Comparison of ENCODE assay signal across 9 cellular contexts in genomic region chr1:6614953-6615785, GRCh38. TPM values are rescaled to one million over a fixed set of nuclear protein-coding genes. Genes with fewer than 3 reads are reported as not detected.
DNase-seq lines count a peak whose midpoint lies in the region; ATAC-seq, FAIRE-seq and TF ChIP-seq lines count a peak whose summit lies in the region.
"Had no signal": no experiment of that assay in that cellular context is flagged by ENCODE, and none has a peak within 500 bp of the region (broad histone marks: within the 10 kb centered on the region; RNA-seq: fewer than 3 reads in every experiment).

No MANE protein-coding gene starts in this region.

- peaks cover 13% of the 10 kb centered on the region for H3K36me3 Mint-ChIP-seq in activated CD4-positive, alpha-beta T cell treated with anti-CD3 and anti-CD28 coated beads, Interleukin-2, amount 10 ng/mL, durations not matched to agents 7 days and 5 days (ENCODE audit: low read depth)
- peaks cover 13% of the 10 kb centered on the region for H3K36me3 Mint-ChIP-seq in activated naive CD8-positive, alpha-beta T cell treated with anti-CD3 and anti-CD28 coated beads for 36 hours

- no peaks in the 10 kb centered on the region for H3K9me1 ChIP-seq in keratinocyte (ENCODE audit: control insufficient read depth, extremely low read depth, insufficient read depth, low read length)

- ATAC-seq in HG03095 (IDR thresholded peaks at IDR 0.05; ENCODE audit: unreplicated experiment) = no peak

- no peaks in the 10 kb centered on the region for H3K27me3 ChIP-seq in keratinocyte (ENCODE audit: control insufficient read depth, extremely low read depth, insufficient read depth, low read length)

- peaks cover 7 to 17% of the 10 kb centered on the region in 2 experiments for H3K36me3 ChIP-seq in keratinocyte (ENCODE audit: control insufficient read depth in 2 of 2, extremely low read depth in 1 of 2, insufficient read depth in 2 of 2, low read length in 2 of 2)

- H4K20me1 ChIP-seq in keratinocyte (ENCODE audit: control insufficient read depth, extremely low read depth, insufficient read depth, low read length) = no peaks in the 10 kb centered on the region

- H3K4me1 ChIP-seq in keratinocyte (ENCODE audit: control insufficient read depth, extremely low read depth, insufficient read depth, low read length) = peaks cover 9% of the 10 kb centered on the region

- peak overlapping the region; percentile 77 for H3K27ac Mint-ChIP-seq in activated CD4-positive, alpha-beta T cell treated with anti-CD3 and anti-CD28 coated beads, Interleukin-2, amount 10 ng/mL, durations not matched to agents 7 days and 5 days
- no peak overlapping the region for H3K27ac Mint-ChIP-seq in activated naive CD8-positive, alpha-beta T cell treated with anti-CD3 and anti-CD28 coated beads for 36 hours

- no peaks in the 10 kb centered on the region for H3K9me3 Mint-ChIP-seq in activated CD4-positive, alpha-beta T cell treated with anti-CD3 and anti-CD28 coated beads, Interleukin-2, amount 10 ng/mL, durations not matched to agents 7 days and 5 days
- H3K9me3 Mint-ChIP-seq in activated naive CD8-positive, alpha-beta T cell treated with anti-CD3 and anti-CD28 coated beads for 36 hours = no peaks in the 10 kb centered on the region

- H3K4me1 Mint-ChIP-seq in activated CD4-positive, alpha-beta T cell treated with anti-CD3 and anti-CD28 coated beads, Interleukin-2, amount 10 ng/mL, durations not matched to agents 7 days and 5 days = peaks cover 22% of the 10 kb centered on the region
- peaks cover 17% of the 10 kb centered on the region for H3K4me1 Mint-ChIP-seq in activated naive CD8-positive, alpha-beta T cell treated with anti-CD3 and anti-CD28 coated beads for 36 hours

- dilution Hi-C loops in keratinocyte (cut with MboI; ENCODE audit: extremely low pct_ligation_motif_present, low sequenced_read_pairs) = no loop called here

- CTCF ChIA-PET in activated CD4-positive, alpha-beta T cell treated with anti-CD3 and anti-CD28 coated beads, Interleukin-2, amount 10 ng/mL, durations not matched to agents 7 days and 5 days (lab: Charles Lee) = interaction anchor here (0.9 to 1.0 kb wide), 2 partner anchors 8 to 10 kb away, joined by 3 read pairs; no protein-coding TSS in a partner anchor

- DNase-seq in activated CD4-positive, alpha-beta T cell treated with anti-CD3 and anti-CD28 coated beads, Interleukin-2, amount 10 ng/mL, durations not matched to agents 7 days and 5 days = peak; percentile 13
- DNase-seq in activated CD4-positive, alpha-beta T cell treated with anti-CD3 and anti-CD28 coated beads for 48 hours = no peak
- DNase-seq in activated naive CD8-positive, alpha-beta T cell treated with anti-CD3 and anti-CD28 coated beads for 36 hours = no peak
- DNase-seq in keratinocyte (ENCODE audit: low read depth, low spot score) (no peak), substantia nigra (lab: John Stamatoyannopoulos, UW) (peak in 5 of 49 donors; percentile 29 to 75 (median 44)), GM13976 (ENCODE audit: low spot score) (no peak), NCI-H2107 (lab: John Stamatoyannopoulos, UW) (no peak)

- in situ Hi-C loops in GM13976 (cut with MboI; ENCODE audit: low sequenced_read_pairs, unreplicated experiment) = no loop called here

- peak overlapping the region; percentile 73 for H3K4me3 Mint-ChIP-seq in activated CD4-positive, alpha-beta T cell treated with anti-CD3 and anti-CD28 coated beads, Interleukin-2, amount 10 ng/mL, durations not matched to agents 7 days and 5 days
- peak overlapping the region; percentile 77 for H3K4me3 Mint-ChIP-seq in activated naive CD8-positive, alpha-beta T cell treated with anti-CD3 and anti-CD28 coated beads for 36 hours

- no peak for TF ChIP-seq CTCF in keratinocyte (optimal IDR thresholded peaks at IDR 0.05 in 1 of 3, IDR thresholded peaks at IDR 0.05 in 1 of 3, conservative IDR thresholded peaks at IDR 0.05 in 1 of 3; ENCODE audit: extremely low read depth in 1 of 3, insufficient read depth in 2 of 3, low read length in 3 of 3)
- TF ChIP-seq CTCF in GM13976 (IDR thresholded peaks at IDR 0.05; ENCODE audit: borderline replicate concordance, control extremely low read depth, extremely low read depth, insufficient read depth, missing control alignments) = no peak

- no peak overlapping the region for H2AFZ ChIP-seq in keratinocyte (ENCODE audit: control insufficient read depth, low read length)

- POLR2A ChIA-PET in activated CD4-positive, alpha-beta T cell treated with anti-CD3 and anti-CD28 coated beads, Interleukin-2, amount 10 ng/mL, durations not matched to agents 7 days and 5 days (lab: Charles Lee) = interaction anchor here (0.6 kb wide), 1 partner anchor 9 kb away, joined by 4 read pairs; no protein-coding TSS in a partner anchor

- H3K27me3 Mint-ChIP-seq in activated CD4-positive, alpha-beta T cell treated with anti-CD3 and anti-CD28 coated beads, Interleukin-2, amount 10 ng/mL, durations not matched to agents 7 days and 5 days = peaks cover 7% of the 10 kb centered on the region
- no peaks in the 10 kb centered on the region for H3K27me3 Mint-ChIP-seq in activated naive CD8-positive, alpha-beta T cell treated with anti-CD3 and anti-CD28 coated beads for 36 hours

- no peaks in the 10 kb centered on the region for H3K9me3 ChIP-seq in keratinocyte (ENCODE audit: control insufficient read depth, low read depth, low read length)

- H3K4me3 ChIP-seq in keratinocyte (ENCODE audit: control insufficient read depth in 2 of 3, extremely low read depth in 1 of 3, insufficient read depth in 2 of 3, low read depth in 1 of 3, low read length in 3 of 3) = peak overlapping the region; percentile 55 to 79 (median 68)

- peak overlapping the region; percentile 68 for H3K9ac ChIP-seq in keratinocyte (ENCODE audit: control insufficient read depth, extremely low read depth, insufficient read depth, low read length)

- H3K27ac ChIP-seq in keratinocyte (ENCODE audit: control insufficient read depth, insufficient read depth, low read length) (peak overlapping the region; percentile 8), substantia nigra (ENCODE audit: low read depth, low read length, poor library complexity, severe bottlenecking) (peak overlapping the region; percentile 23)

- peak overlapping the region; percentile 59 for H3K4me2 ChIP-seq in keratinocyte (ENCODE audit: control insufficient read depth, extremely low read depth, insufficient read depth, low read depth, low read length)

- no peak for FAIRE-seq in keratinocyte (lab: Jason Lieb, UNC)
- FAIRE-seq: G401.6 had no signal

- H3K79me2 ChIP-seq in keratinocyte (ENCODE audit: control insufficient read depth, insufficient read depth, low read length) = peaks cover 33% of the 10 kb centered on the region

RNA-seq across cellular contexts. Expression of gene PHF13, which starts 1.6 kb away (rescaled TPM):
- 10 to 100 TPM; 12.4 to 12.5 TPM for total RNA-seq in activated CD4-positive, alpha-beta T cell treated with anti-CD3 and anti-CD28 coated beads, Interleukin-2, amount 10 ng/mL, durations not matched to agents 7 days and 5 days
- 10 to 100 TPM; 10.9 to 11.7 TPM for total RNA-seq in activated naive CD8-positive, alpha-beta T cell treated with anti-CD3 and anti-CD28 coated beads for 36 hours
- polyA plus RNA-seq in keratinocyte = 2.4 to 8.3 TPM (median 4.5 TPM) in 3 replicates
- 5.5 TPM for polyA plus RNA-seq in keratinocyte (2011; ENCODE audit: low read depth)
- polyA plus RNA-seq in keratinocyte (2011; cell fraction: cytosol; rRNA removed) = 4.1 and 4.2 TPM in 2 replicates
- 13.6 and 13.9 TPM in 2 replicates for polyA plus RNA-seq in keratinocyte (2011; cell fraction: nucleus; rRNA removed)
- 9.5 and 18.7 TPM in 2 replicates for polyA plus RNA-seq in keratinocyte (2012; ENCODE audit: low replicate concordance)
- polyA minus RNA-seq in keratinocyte = 2.9 to 4.9 TPM (median 4.6 TPM) in 3 replicates
- 3.1 TPM for polyA minus RNA-seq in keratinocyte (2011; cell fraction: cytosol; rRNA and poly(A)+ RNA removed)
- 5.7 and 7.1 TPM in 2 replicates for polyA minus RNA-seq in keratinocyte (2011; cell fraction: nucleus; rRNA and poly(A)+ RNA removed)

RNA-seq across cellular contexts. Expression of gene THAP3, which starts 9.5 kb away (rescaled TPM):
- 10 to 100 TPM; 18.2 to 19.5 TPM for total RNA-seq in activated CD4-positive, alpha-beta T cell treated with anti-CD3 and anti-CD28 coated beads, Interleukin-2, amount 10 ng/mL, durations not matched to agents 7 days and 5 days
- total RNA-seq in activated naive CD8-positive, alpha-beta T cell treated with anti-CD3 and anti-CD28 coated beads for 36 hours = 10 to 100 TPM; 16.2 to 16.4 TPM
- 5.1 to 6.0 TPM (median 5.1 TPM) in 3 replicates for polyA plus RNA-seq in keratinocyte
- polyA plus RNA-seq in keratinocyte (2011; ENCODE audit: low read depth) = 8.6 TPM
- 2.8 and 4.3 TPM in 2 replicates for polyA plus RNA-seq in keratinocyte (2011; cell fraction: cytosol; rRNA removed)
- 6.3 and 7.6 TPM in 2 replicates for polyA plus RNA-seq in keratinocyte (2011; cell fraction: nucleus; rRNA removed)
- 7.3 and 9.8 TPM in 2 replicates for polyA plus RNA-seq in keratinocyte (2012; ENCODE audit: low replicate concordance)
- 2.4 to 17.0 TPM (median 3.1 TPM) in 3 replicates for polyA minus RNA-seq in keratinocyte
- polyA minus RNA-seq in keratinocyte (2011; cell fraction: cytosol; rRNA and poly(A)+ RNA removed) = 7.3 TPM
- polyA minus RNA-seq in keratinocyte (2011; cell fraction: nucleus; rRNA and poly(A)+ RNA removed) = 1.8 and 3.2 TPM in 2 replicates

RNA-seq across cellular contexts. Expression of gene KLHL21, which starts 12.5 kb away (rescaled TPM):
- 10 to 100 TPM; 17.3 to 20.0 TPM for total RNA-seq in activated CD4-positive, alpha-beta T cell treated with anti-CD3 and anti-CD28 coated beads, Interleukin-2, amount 10 ng/mL, durations not matched to agents 7 days and 5 days
- 10 to 100 TPM; 31.2 TPM for total RNA-seq in activated naive CD8-positive, alpha-beta T cell treated with anti-CD3 and anti-CD28 coated beads for 36 hours
- 24.8 to 51.0 TPM (median 32.8 TPM) in 3 replicates for polyA plus RNA-seq in keratinocyte
- 40.9 TPM for polyA plus RNA-seq in keratinocyte (2011; ENCODE audit: low read depth)
- polyA plus RNA-seq in keratinocyte (2011; cell fraction: cytosol; rRNA removed) = 21.0 and 28.6 TPM in 2 replicates
- polyA plus RNA-seq in keratinocyte (2011; cell fraction: nucleus; rRNA removed) = 92.1 and 94.8 TPM in 2 replicates
- 61.1 and 71.4 TPM in 2 replicates for polyA plus RNA-seq in keratinocyte (2012; ENCODE audit: low replicate concordance)
- 45.2 to 103 TPM (median 54.5 TPM) in 3 replicates for polyA minus RNA-seq in keratinocyte
- 99.4 TPM for polyA minus RNA-seq in keratinocyte (2011; cell fraction: cytosol; rRNA and poly(A)+ RNA removed)
- polyA minus RNA-seq in keratinocyte (2011; cell fraction: nucleus; rRNA and poly(A)+ RNA removed) = 96.4 and 111 TPM in 2 replicates

RNA-seq across cellular contexts. Expression of gene ZBTB48, which starts 35.4 kb away (rescaled TPM):
- total RNA-seq in activated CD4-positive, alpha-beta T cell treated with anti-CD3 and anti-CD28 coated beads, Interleukin-2, amount 10 ng/mL, durations not matched to agents 7 days and 5 days = 10 to 100 TPM; 40.4 to 42.9 TPM
- 10 to 100 TPM; 22.1 to 26.4 TPM for total RNA-seq in activated naive CD8-positive, alpha-beta T cell treated with anti-CD3 and anti-CD28 coated beads for 36 hours
- polyA plus RNA-seq in keratinocyte = 9.7 to 21.1 TPM (median 10.9 TPM) in 3 replicates
- polyA plus RNA-seq in keratinocyte (2011; ENCODE audit: low read depth) = 13.1 TPM
- polyA plus RNA-seq in keratinocyte (2011; cell fraction: cytosol; rRNA removed) = 5.6 and 9.2 TPM in 2 replicates
- 28.2 and 30.9 TPM in 2 replicates for polyA plus RNA-seq in keratinocyte (2011; cell fraction: nucleus; rRNA removed)
- polyA plus RNA-seq in keratinocyte (2012; ENCODE audit: low replicate concordance) = 11.5 and 12.6 TPM in 2 replicates
- 12.6 to 19.0 TPM (median 16.8 TPM) in 3 replicates for polyA minus RNA-seq in keratinocyte
- 25.7 TPM for polyA minus RNA-seq in keratinocyte (2011; cell fraction: cytosol; rRNA and poly(A)+ RNA removed)
- 17.1 and 28.2 TPM in 2 replicates for polyA minus RNA-seq in keratinocyte (2011; cell fraction: nucleus; rRNA and poly(A)+ RNA removed)
